Comparison of ENCODE assay signal across 21 cellular contexts in genomic region chr5:11507156-11507910, GRCh38.
DNase-seq lines count a peak whose midpoint lies in the region; ATAC-seq and TF ChIP-seq lines count a peak whose summit lies in the region.
"Had no signal": no experiment of that assay in that cellular context is flagged by ENCODE, and none has a peak within 500 bp of the region (broad histone marks: within the 10 kb centered on the region; RNA-seq: fewer than 3 reads in every experiment).

No MANE protein-coding gene starts in this region.

- H3K4me3 Mint-ChIP-seq in Caco-2 (ENCODE audit: unreplicated experiment): peak overlapping the region; percentile 56
- no peak overlapping the region for H3K4me3 Mint-ChIP-seq in progenitor cell of endocrine pancreas (ENCODE audit: low read depth)
- no peak overlapping the region for H3K4me3 Mint-ChIP-seq in effector memory CD8-positive, alpha-beta T cell
- H3K4me3 Mint-ChIP-seq: CD4-positive, CD25-positive, alpha-beta regulatory T cell; H9 had no signal

- ATAC-seq in effector memory CD8-positive, alpha-beta T cell (replicated peaks): no peak
- ATAC-seq: HepG2, K562 had no signal

- H3K4me1 Mint-ChIP-seq in Caco-2 (ENCODE audit: low read depth, unreplicated experiment): peaks cover 26% of the 10 kb centered on the region
- peaks cover 27% of the 10 kb centered on the region for H3K4me1 Mint-ChIP-seq in progenitor cell of endocrine pancreas (ENCODE audit: low read depth)
- no peaks in the 10 kb centered on the region for H3K4me1 Mint-ChIP-seq in effector memory CD8-positive, alpha-beta T cell (ENCODE audit: low read depth in 2 of 2)
- H3K4me1 Mint-ChIP-seq: CD4-positive, CD25-positive, alpha-beta regulatory T cell had no signal

- H3K4me3 ChIP-seq in Caco-2 (ENCODE audit: low read depth, low read length) (0 out of 2 replicates have a peak overlapping the region, but pooled peaks have one; percentile 9), PC-9 (no peak overlapping the region), H7 (ENCODE audit: insufficient read depth, low read depth, low read length) (no peak overlapping the region)
- H3K4me3 ChIP-seq: BLaER1, GM23248, K562 had no signal

- no peaks in the 10 kb centered on the region for H3F3A ChIP-seq in PC-9 (ENCODE audit: insufficient read depth, low read depth)

- H3K27me3 ChIP-seq in Caco-2 (replicated peaks; ENCODE audit: control insufficient read depth, insufficient read depth, low read length) (no peaks in the 10 kb centered on the region), PC-9 (ENCODE audit: insufficient read depth, low read depth) (peaks cover 14% of the 10 kb centered on the region; the same call in 1 of the 2 replicates), H7 (ENCODE audit: control insufficient read depth, insufficient read depth, low read length) (no peaks in the 10 kb centered on the region)
- H3K27me3 ChIP-seq: BLaER1 had no signal

- no peaks in the 10 kb centered on the region for H3K36me3 Mint-ChIP-seq in Caco-2 (ENCODE audit: insufficient read depth, unreplicated experiment)
- peaks cover 7% of the 10 kb centered on the region for H3K36me3 Mint-ChIP-seq in progenitor cell of endocrine pancreas (ENCODE audit: insufficient read depth)
- H3K36me3 Mint-ChIP-seq in effector memory CD8-positive, alpha-beta T cell (ENCODE audit: insufficient read depth): no peaks in the 10 kb centered on the region
- H3K36me3 Mint-ChIP-seq: CD4-positive, CD25-positive, alpha-beta regulatory T cell had no signal

- peaks cover 35% of the 10 kb centered on the region for H3K4me1 ChIP-seq in Caco-2
- no peaks in the 10 kb centered on the region for H3K4me1 ChIP-seq in PC-9 (replicated peaks; ENCODE audit: insufficient read depth)
- H3K4me1 ChIP-seq: BLaER1 had no signal

- H3K27ac ChIP-seq in PC-9 (no peak overlapping the region), cingulate gyrus (ENCODE audit: low read depth, low read length) (peak overlapping the region; percentile 11)
- H3K27ac ChIP-seq: BLaER1, GM23248 had no signal

- intact Hi-C loops in Caco-2 (cut with micrococcal nuclease; ENCODE audit: unreplicated experiment): loop anchor here (10.0 kb wide), 1 partner anchor 133 kb away; no protein-coding TSS in a partner anchor
- intact Hi-C loops in PC-9 (cut with micrococcal nuclease; ENCODE audit: unreplicated experiment): no loop called here

- H3K27ac Mint-ChIP-seq in Caco-2 (ENCODE audit: unreplicated experiment) (peak overlapping the region; percentile 25), progenitor cell of endocrine pancreas (peak overlapping the region; percentile 44)
- no peak overlapping the region for H3K27ac Mint-ChIP-seq in effector memory CD8-positive, alpha-beta T cell
- H3K27ac Mint-ChIP-seq: CD4-positive, CD25-positive, alpha-beta regulatory T cell had no signal

- TF ChIP-seq CTCF in Caco-2 (IDR thresholded peaks at IDR 0.05; ENCODE audit: insufficient read depth in 1 of 2, low read depth in 1 of 2, low read length in 1 of 2, severe bottlenecking in 1 of 2, unreplicated experiment in 1 of 2) (no peak), PC-9 (conservative IDR thresholded peaks at IDR 0.05) (no peak), progenitor cell of endocrine pancreas (IDR thresholded peaks at IDR 0.05; ENCODE audit: unreplicated experiment) (no peak)

- H3K9me3 ChIP-seq in Caco-2 (no peaks in the 10 kb centered on the region), PC-9 (ENCODE audit: insufficient read depth, low read depth) (no peaks in the 10 kb centered on the region)
- H3K9me3 ChIP-seq: BLaER1, SK-N-SH had no signal

- no peaks in the 10 kb centered on the region for H4K20me1 ChIP-seq in PC-9 (ENCODE audit: insufficient read depth)
- H4K20me1 ChIP-seq: BLaER1 had no signal

- H3K9me3 Mint-ChIP-seq in Caco-2 (ENCODE audit: unreplicated experiment) (peaks cover 11% of the 10 kb centered on the region), progenitor cell of endocrine pancreas (ENCODE audit: low read depth) (peaks cover 3% of the 10 kb centered on the region)
- H3K9me3 Mint-ChIP-seq in effector memory CD8-positive, alpha-beta T cell: peaks cover 0 to 6% of the 10 kb centered on the region in 2 donors
- H3K9me3 Mint-ChIP-seq: H9 had no signal

- TSS peak; percentile 89 for BruUV-seq in Caco-2 (replicated peaks; lab: Mats Ljungman, UMichigan)
- no TSS peak for BruUV-seq in PC-9 (replicated peaks; lab: Mats Ljungman, UMichigan)

- no peak overlapping the region for H3K4me2 ChIP-seq in PC-9
- H3K4me2 ChIP-seq: BLaER1, SK-N-SH had no signal

- peak in 1 of 2 experiments; percentile 45 for DNase-seq in Caco-2
- no peak for DNase-seq in PC-9
- no peak for DNase-seq in progenitor cell of endocrine pancreas (ENCODE audit: low spot score, unreplicated experiment)
- no peak for DNase-seq in H7
- no peak for DNase-seq in effector memory CD8-positive, alpha-beta T cell
- DNase-seq in HuH-7 (ENCODE audit: low spot score): no peak
- DNase-seq: CD4-positive, CD25-positive, alpha-beta regulatory T cell; GM23248; H9; Kasumi-1; MV-4-11; NCI-H1105; NCI-H146; NCI-H2029; NCI-H226; NCI-H510A; SK-N-SH had no signal

- no peaks in the 10 kb centered on the region for H3K27me3 Mint-ChIP-seq in Caco-2 (ENCODE audit: insufficient read depth, unreplicated experiment)
- H3K27me3 Mint-ChIP-seq in progenitor cell of endocrine pancreas: no peaks in the 10 kb centered on the region
- H3K27me3 Mint-ChIP-seq in effector memory CD8-positive, alpha-beta T cell: no peaks in the 10 kb centered on the region

- H3K9me2 ChIP-seq in PC-9 (ENCODE audit: insufficient read depth): no peaks in the 10 kb centered on the region
- H3K9me2 ChIP-seq: SK-N-SH had no signal

- CTCF ChIA-PET in Caco-2 (lab: Charles Lee): no interaction called here
- CTCF ChIA-PET in PC-9 (lab: Charles Lee): no interaction called here

- H3K79me2 ChIP-seq in PC-9 (ENCODE audit: low read depth): no peaks in the 10 kb centered on the region

- H3K36me3 ChIP-seq in Caco-2 (ENCODE audit: control insufficient read depth, insufficient read depth, low read length): no peaks in the 10 kb centered on the region; the same call in 1 of the 2 replicates
- H3K36me3 ChIP-seq in PC-9 (ENCODE audit: low read depth): no peaks in the 10 kb centered on the region
- H3K36me3 ChIP-seq in H7 (replicated peaks; ENCODE audit: control insufficient read depth, insufficient read depth, low read length): no peaks in the 10 kb centered on the region
- H3K36me3 ChIP-seq: BLaER1 had no signal

- H2AFZ ChIP-seq in PC-9: 0 out of 2 replicates have a peak overlapping the region, but pooled peaks have one; percentile 34
- H2AFZ ChIP-seq: GM23248 had no signal

- POLR2A ChIA-PET in Caco-2 (lab: Charles Lee) (interaction anchor here (0.5 kb wide), 1 partner anchor 208 kb away, joined by 3 read pairs; no protein-coding TSS in a partner anchor), PC-9 (lab: Charles Lee; ENCODE audit: unreplicated experiment) (no interaction called here)

Comparison
In these comparisons a context has a peak if more than half of its experiments do, and no peak if none do; other contexts are left out.
1. H3K27ac Mint-ChIP-seq: peak in Caco-2 (single experiment) and progenitor cell of endocrine pancreas (single experiment); none in effector memory CD8-positive, alpha-beta T cell (0 of 2).